24 cellular contexts compared by ENCODE assay signal in the genomic region with DNA sequence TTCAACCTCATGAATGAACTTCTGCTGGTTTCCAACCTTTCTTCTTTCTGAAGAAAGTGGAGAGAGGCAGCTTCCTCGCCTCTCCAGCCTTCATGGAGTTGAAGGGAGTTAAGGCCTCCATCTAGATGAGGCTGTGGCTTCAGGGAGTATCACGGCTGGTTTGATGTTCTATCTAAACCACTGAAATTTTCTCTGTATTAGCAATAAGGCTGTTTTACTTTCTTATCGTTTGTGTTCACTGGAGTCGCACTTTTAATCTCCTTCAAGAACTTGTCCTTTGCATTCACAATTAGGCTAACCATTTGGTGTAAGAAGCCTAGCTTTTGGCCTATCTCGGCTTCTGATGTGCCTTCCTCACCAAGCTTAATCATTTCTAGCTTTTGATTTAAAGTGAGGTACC. TPM values are rescaled to one million over a fixed set of nuclear protein-coding genes. Genes with fewer than 3 reads are reported as not detected.
DNase-seq lines count a peak whose midpoint lies in the region; ATAC-seq and TF ChIP-seq lines count a peak whose summit lies in the region.
"Had no signal": no experiment of that assay in that cellular context is flagged by ENCODE, and none has a peak within 500 bp of the region (broad histone marks: within the 10 kb centered on the region; RNA-seq: fewer than 3 reads in every experiment).

No MANE protein-coding gene starts in this region.

- H3K27me3 ChIP-seq in Panc1 (ENCODE audit: control insufficient read depth, insufficient read depth, low read length) = peaks cover 33% of the 10 kb centered on the region
- H3K27me3 ChIP-seq in GM23338 (ENCODE audit: insufficient read depth) = no peaks in the 10 kb centered on the region
- H3K27me3 ChIP-seq: BLaER1 had no signal

- CTCF ChIA-PET in activated CD8-positive, alpha-beta memory T cell treated with anti-CD3 and anti-CD28 coated beads, Interleukin-2, amount 10 ng/mL, durations not matched to agents 7 days and 5 days (lab: Charles Lee) = interaction anchor here (1.1 kb wide), 1 partner anchor 15 kb away, joined by 3 read pairs; no protein-coding TSS in a partner anchor
- CTCF ChIA-PET in Panc1 (lab: Charles Lee) = no interaction called here

- no peaks in the 10 kb centered on the region for H3K9me2 ChIP-seq in GM23338 (ENCODE audit: insufficient read depth)

- no peaks in the 10 kb centered on the region for H4K20me1 ChIP-seq in GM23338 (replicated peaks; ENCODE audit: insufficient read depth)
- H4K20me1 ChIP-seq: BLaER1 had no signal

- 0 out of 2 replicates have a peak, but pooled peaks have one; percentile 5 for TF ChIP-seq CTCF in Panc1 (IDR thresholded peaks at IDR 0.05)
- no peak for TF ChIP-seq CTCF in GM23338 (conservative IDR thresholded peaks at IDR 0.05; ENCODE audit: low read depth in 2 of 2)
- TF ChIP-seq CTCF in HFFc6 (IDR thresholded peaks at IDR 0.05) = no peak

- H3K4me3 Mint-ChIP-seq in activated CD8-positive, alpha-beta memory T cell treated with anti-CD3 and anti-CD28 coated beads, Interleukin-2, amount 10 ng/mL, durations not matched to agents 7 days and 5 days = no peak overlapping the region
- no peak overlapping the region for H3K4me3 Mint-ChIP-seq in activated T-helper 17 cell treated with anti-CD3 and anti-CD28 coated beads, Interleukin-2, amount 50 U/mL, for 72 hours
- H3K4me3 Mint-ChIP-seq in GM23338 (no peak overlapping the region), HFFc6 (no peak overlapping the region)
- H3K4me3 Mint-ChIP-seq: CD14-positive monocyte; CD4-positive, alpha-beta memory T cell; CD4-positive, CD25-positive, alpha-beta regulatory T cell; CD8-positive, alpha-beta memory T cell had no signal

- no peak overlapping the region for H2AFZ ChIP-seq in GM23338

- ATAC-seq in activated CD8-positive, alpha-beta memory T cell treated with anti-CD3 and anti-CD28 coated beads, Interleukin-2, amount 10 ng/mL, durations not matched to agents 7 days and 5 days = peak; percentile 12
- no peak for ATAC-seq in Panc1
- ATAC-seq in activated T-helper 17 cell treated with anti-CD3 and anti-CD28 coated beads, Interleukin-2, amount 50 U/mL, for 72 hours (replicated peaks) = peak; percentile 45
- no peak for ATAC-seq in GM23338
- ATAC-seq: GM12878 had no signal

- H3K4me1 Mint-ChIP-seq in activated CD8-positive, alpha-beta memory T cell treated with anti-CD3 and anti-CD28 coated beads, Interleukin-2, amount 10 ng/mL, durations not matched to agents 7 days and 5 days = peaks cover 11% of the 10 kb centered on the region
- H3K4me1 Mint-ChIP-seq in activated T-helper 17 cell treated with anti-CD3 and anti-CD28 coated beads, Interleukin-2, amount 50 U/mL, for 72 hours = no peaks in the 10 kb centered on the region
- H3K4me1 Mint-ChIP-seq in GM23338 (peaks cover 36% of the 10 kb centered on the region), HFFc6 (ENCODE audit: low read depth) (peaks cover 7% of the 10 kb centered on the region)
- H3K4me1 Mint-ChIP-seq: CD14-positive monocyte; CD4-positive, alpha-beta memory T cell; CD4-positive, CD25-positive, alpha-beta regulatory T cell; CD8-positive, alpha-beta memory T cell had no signal

- in situ Hi-C loops in Panc1 (cut with HindIII; ENCODE audit: low pct_unique_long_range_greater_than_20kb, low sequenced_read_pairs) = no loop called here

- H3K4me3 ChIP-seq in Panc1 (ENCODE audit: low read depth in 2 of 2, low read length in 2 of 2) (no peak overlapping the region), GM23338 (no peak overlapping the region)
- H3K4me3 ChIP-seq: BLaER1, GM12878 had no signal

- no peaks in the 10 kb centered on the region for H3K9me3 ChIP-seq in Panc1 (ENCODE audit: control insufficient read depth, insufficient read depth, low read depth, low read length)
- H3K9me3 ChIP-seq: BE2C had no signal

- H3K79me2 ChIP-seq in GM23338 (replicated peaks; ENCODE audit: insufficient read depth) = no peaks in the 10 kb centered on the region

- no peak for DNase-seq in activated CD8-positive, alpha-beta memory T cell treated with anti-CD3 and anti-CD28 coated beads, Interleukin-2, amount 10 ng/mL, durations not matched to agents 7 days and 5 days
- no peak for DNase-seq in activated CD8-positive, alpha-beta memory T cell treated with anti-CD3 and anti-CD28 coated beads for 24 hours
- no peak for DNase-seq in Panc1 (ENCODE audit: low read depth, low spot score)
- DNase-seq in GM23338 (ENCODE audit: low spot score) = no peak
- DNase-seq in HFFc6 = no peak
- DNase-seq: 8988T; ACHN; BE2C; C1 segment of cervical spinal cord; CD4-positive, alpha-beta memory T cell; CD4-positive, CD25-positive, alpha-beta regulatory T cell; CD8-positive, alpha-beta memory T cell; COR-L47; DMS 273 treated with DMSO at 0.1 percent for 48 hours; DMS153; DMS53; DMS79; DND-41; EL; GDM1 had no signal

- intact Hi-C loops in Panc1 (cut with micrococcal nuclease; ENCODE audit: unreplicated experiment) = no loop called here

- H3K4me2 ChIP-seq in GM23338 = no peak overlapping the region
- H3K4me2 ChIP-seq: BLaER1 had no signal

- H3K36me3 ChIP-seq in Panc1 (ENCODE audit: control insufficient read depth, insufficient read depth, low read length) (no peaks in the 10 kb centered on the region), GM23338 (ENCODE audit: insufficient read depth) (no peaks in the 10 kb centered on the region)
- H3K36me3 ChIP-seq: BE2C, BLaER1 had no signal

- peaks cover 37% of the 10 kb centered on the region for H3K27me3 Mint-ChIP-seq in activated CD8-positive, alpha-beta memory T cell treated with anti-CD3 and anti-CD28 coated beads, Interleukin-2, amount 10 ng/mL, durations not matched to agents 7 days and 5 days
- peaks cover 16% of the 10 kb centered on the region for H3K27me3 Mint-ChIP-seq in activated T-helper 17 cell treated with anti-CD3 and anti-CD28 coated beads, Interleukin-2, amount 50 U/mL, for 72 hours
- H3K27me3 Mint-ChIP-seq in GM23338 (ENCODE audit: insufficient read depth, low read depth, poor library complexity) = peaks cover 2% of the 10 kb centered on the region
- H3K27me3 Mint-ChIP-seq in HFFc6 (ENCODE audit: insufficient read depth) = peaks cover 38% of the 10 kb centered on the region

- peaks cover 2% of the 10 kb centered on the region for H3K9me3 Mint-ChIP-seq in activated CD8-positive, alpha-beta memory T cell treated with anti-CD3 and anti-CD28 coated beads, Interleukin-2, amount 10 ng/mL, durations not matched to agents 7 days and 5 days (ENCODE audit: low read depth)
- no peaks in the 10 kb centered on the region for H3K9me3 Mint-ChIP-seq in activated T-helper 17 cell treated with anti-CD3 and anti-CD28 coated beads, Interleukin-2, amount 50 U/mL, for 72 hours
- H3K9me3 Mint-ChIP-seq in GM23338 (no peaks in the 10 kb centered on the region; the same call in 2 of the 3 replicates), HFFc6 (peaks cover 10% of the 10 kb centered on the region)

- H3F3A ChIP-seq in GM23338 (replicated peaks; ENCODE audit: low read depth) = no peaks in the 10 kb centered on the region

- no peaks in the 10 kb centered on the region for H3K4me1 ChIP-seq in Panc1 (ENCODE audit: control insufficient read depth, insufficient read depth, low read length)
- peaks cover 33% of the 10 kb centered on the region for H3K4me1 ChIP-seq in GM23338 (ENCODE audit: insufficient read depth)
- H3K4me1 ChIP-seq: BE2C had no signal

- H3K27ac ChIP-seq in Panc1 (ENCODE audit: low read length) (no peak overlapping the region), GM23338 (ENCODE audit: low read depth) (no peak overlapping the region)
- H3K27ac ChIP-seq: BLaER1 had no signal

- BruUV-seq in Panc1 (replicated peaks; lab: Mats Ljungman, UMichigan) = no TSS peak

- peaks cover 1% of the 10 kb centered on the region for H3K36me3 Mint-ChIP-seq in activated CD8-positive, alpha-beta memory T cell treated with anti-CD3 and anti-CD28 coated beads, Interleukin-2, amount 10 ng/mL, durations not matched to agents 7 days and 5 days
- no peaks in the 10 kb centered on the region for H3K36me3 Mint-ChIP-seq in activated T-helper 17 cell treated with anti-CD3 and anti-CD28 coated beads, Interleukin-2, amount 50 U/mL, for 72 hours (ENCODE audit: low read depth)
- H3K36me3 Mint-ChIP-seq in GM23338 (ENCODE audit: low read depth) (no peaks in the 10 kb centered on the region), HFFc6 (ENCODE audit: low read depth) (no peaks in the 10 kb centered on the region)
- H3K36me3 Mint-ChIP-seq: CD14-positive monocyte; CD4-positive, alpha-beta memory T cell; CD4-positive, CD25-positive, alpha-beta regulatory T cell had no signal

- no peak overlapping the region for H3K27ac Mint-ChIP-seq in activated CD8-positive, alpha-beta memory T cell treated with anti-CD3 and anti-CD28 coated beads, Interleukin-2, amount 10 ng/mL, durations not matched to agents 7 days and 5 days
- no peak overlapping the region for H3K27ac Mint-ChIP-seq in activated T-helper 17 cell treated with anti-CD3 and anti-CD28 coated beads, Interleukin-2, amount 50 U/mL, for 72 hours
- H3K27ac Mint-ChIP-seq in GM23338 = no peak overlapping the region
- H3K27ac Mint-ChIP-seq in HFFc6 = no peak overlapping the region
- H3K27ac Mint-ChIP-seq: CD4-positive, alpha-beta memory T cell; CD4-positive, CD25-positive, alpha-beta regulatory T cell; CD8-positive, alpha-beta memory T cell had no signal

- POLR2A ChIA-PET in Panc1 (lab: Charles Lee) = no interaction called here

TF ChIP-seq in GM23338, 12 proteins besides CTCF, POLR2A, EP300 and RAD21 (continues in another document):
- TF ChIP-seq JUNB (IDR thresholded peaks at IDR 0.05; ENCODE audit: unreplicated experiment) = no peak

RNA-seq across cellular contexts. Expression of gene CTDP1, which starts 19.9 kb away (rescaled TPM):
- total RNA-seq in activated CD8-positive, alpha-beta memory T cell treated with anti-CD3 and anti-CD28 coated beads, Interleukin-2, amount 10 ng/mL, durations not matched to agents 7 days and 5 days = 10 to 100 TPM; 38.4 to 39.7 TPM
- 52.8 TPM for total RNA-seq in Panc1 (2021; ENCODE audit: unreplicated experiment)
- 59.4 TPM for polyA plus RNA-seq in Panc1 (2012; ENCODE audit: insufficient read length)
- total RNA-seq in activated T-helper 17 cell treated with anti-CD3 and anti-CD28 coated beads, Interleukin-2, amount 50 U/mL, for 72 hours = 10 to 100 TPM; 38.8 to 48.5 TPM
- 37.2 and 51.6 TPM in 2 replicates for total RNA-seq in GM23338 (2014; rRNA removed; shearing (Covaris generic))
- polyA plus RNA-seq in GM23338 (2016; fragmentation: Nextera tagmentation; extraction: Ambion mirVana) = 9.4 and 9.9 TPM in 2 replicates
- 10 to 100 TPM; 15.6 to 18.2 (median 16.6) TPM for total RNA-seq in HFFc6 (2021; fragmentation: NEBNext Ultra II Directional; extraction: Animal tissue kit (Norgen Biotek cat#: 25700))

Comparison
In these comparisons a context has a peak if more than half of its experiments do, and no peak if none do; other contexts are left out.
1. ATAC-seq: peak in activated CD8-positive, alpha-beta memory T cell treated with anti-CD3 and anti-CD28 coated beads, Interleukin-2, amount 10 ng/mL, durations not matched to agents 7 days and 5 days (single experiment) and activated T-helper 17 cell treated with anti-CD3 and anti-CD28 coated beads, Interleukin-2, amount 50 U/mL, for 72 hours (single experiment); none in Panc1 (single experiment) and GM23338 (single experiment).